1 cellular context compared by ENCODE assay signal in the genomic region with DNA sequence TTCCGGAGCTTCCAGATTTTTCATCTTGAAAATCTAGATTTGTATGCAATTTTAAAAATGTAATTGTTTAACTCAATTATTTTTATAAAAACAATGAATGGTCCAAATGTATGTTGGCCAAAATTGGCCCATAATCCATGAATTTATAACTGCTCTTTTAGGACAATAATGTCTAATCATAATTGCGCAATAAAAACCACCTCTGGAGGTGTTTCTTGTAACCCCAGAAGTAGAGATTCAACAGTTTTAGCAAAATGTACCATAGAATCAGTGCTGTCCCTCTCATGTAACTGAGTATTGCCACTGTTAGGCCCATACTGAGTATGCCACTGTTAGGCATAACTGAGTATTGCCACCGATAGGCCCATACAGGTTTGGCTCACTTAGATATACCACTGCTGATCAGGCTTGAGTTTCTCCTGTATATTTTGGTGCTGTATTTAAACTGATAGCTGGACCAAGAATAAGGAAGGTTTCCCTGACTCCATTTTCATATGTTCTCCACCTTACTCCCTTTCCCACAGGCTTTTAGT.
TF ChIP-seq lines count a peak whose summit lies in the region.

No MANE protein-coding gene starts in this region.

TF ChIP-seq in H1, 55 proteins besides CTCF, POLR2A, EP300 and RAD21:
- no peak for TF ChIP-seq KDM1A (IDR thresholded peaks at IDR 0.05; ENCODE audit: borderline replicate concordance, low read length)
- TF ChIP-seq CREB1 (IDR thresholded peaks at IDR 0.05) = no peak
- TF ChIP-seq CEBPB (IDR thresholded peaks at IDR 0.05; ENCODE audit: low read depth, low read length) = peak; percentile 69; the same call in 1 of the 2 replicates
- TF ChIP-seq TCF12 (IDR thresholded peaks at IDR 0.05; ENCODE audit: low read depth, low read length) = no peak
- TF ChIP-seq SP2 (IDR thresholded peaks at IDR 0.05; ENCODE audit: low read length) = no peak
- no peak for TF ChIP-seq PHF8 (conservative IDR thresholded peaks at IDR 0.05; ENCODE audit: low read depth, low read length)
- no peak for TF ChIP-seq BRCA1 (IDR thresholded peaks at IDR 0.05; ENCODE audit: low read depth, low read length)
